35 cellular contexts compared by ENCODE assay signal in genomic region chr4:89519771-89520170, GRCh38.
"Had no signal": no experiment of that assay in that cellular context is flagged by ENCODE, and none has a peak within 500 bp of the region (broad histone marks: within the 10 kb centered on the region; RNA-seq: fewer than 3 reads in every experiment).

No MANE protein-coding gene starts in this region.

- ATAC-seq: activated CD4-positive, alpha-beta T cell treated with anti-CD3 and anti-CD28 coated beads for 36 hours; activated CD8-positive, alpha-beta memory T cell treated with anti-CD3 and anti-CD28 coated beads, Interleukin-2, amount 10 ng/mL, durations not matched to agents 7 days and 5 days; activated CD8-positive, alpha-beta T cell treated with anti-CD3 and anti-CD28 coated beads, Interleukin-2, amount 10 ng/mL, durations not matched to agents 7 days and 5 days; activated naive CD4-positive, alpha-beta T cell treated with anti-CD3 and anti-CD28 coated beads, Interleukin-2, amount 50 U/mL, for 72 hours; heart left ventricle; T-helper 17 cell had no signal

- H3K4me1 ChIP-seq: ascending aorta, breast epithelium, colonic mucosa, esophagus squamous epithelium, heart left ventricle had no signal

- FAIRE-seq: endometrium, endothelial cell of umbilical vein, frontal cortex had no signal

- H3K4me3 Mint-ChIP-seq: activated CD4-positive, alpha-beta memory T cell treated with anti-CD3 and anti-CD28 coated beads for 36 hours; activated CD4-positive, alpha-beta T cell treated with anti-CD3 and anti-CD28 coated beads for 36 hours; activated CD4-positive, alpha-beta T cell treated with anti-CD3 and anti-CD28 coated beads, Interleukin-2, amount 10 ng/mL, durations not matched to agents 24 days and 14 days; activated CD8-positive, alpha-beta memory T cell treated with anti-CD3 and anti-CD28 coated beads, Interleukin-2, amount 10 ng/mL, durations not matched to agents 7 days and 5 days; activated CD8-positive, alpha-beta T cell treated with anti-CD3 and anti-CD28 coated beads, Interleukin-2, amount 10 ng/mL, durations not matched to agents 7 days and 5 days; activated naive CD4-positive, alpha-beta T cell treated with anti-CD3 and anti-CD28 coated beads, Interleukin-2, amount 10 ng/mL, durations not matched to agents 7 days and 5 days; activated naive CD8-positive, alpha-beta T cell treated with anti-CD3 and anti-CD28 coated beads, Interleukin-2, amount 10 ng/mL, durations not matched to agents 7 days and 5 days; activated T-helper 1 cell treated with anti-CD3 and anti-CD28 coated beads, Interleukin-12 subunit alpha, Interleukin-12 subunit beta, Interleukin-2, Interleukin-4 antibody, amounts not matched to agents 30 ng/mL and 10 ng/mL and 1 ng/mL, durations not matched to agents 14 hours and 24 hours and 36 hours; brain; T-helper 17 cell; T-helper 2 cell treated with Interferon-gamma antibody and Interleukin-4, amounts not matched to agents 5 μg/mL and 100 μg/mL, for 36 hours had no signal

- H3K4me1 Mint-ChIP-seq: activated CD4-positive, alpha-beta T cell treated with anti-CD3 and anti-CD28 coated beads for 36 hours; activated CD4-positive, alpha-beta T cell treated with anti-CD3 and anti-CD28 coated beads, Interleukin-2, amount 10 ng/mL, durations not matched to agents 24 days and 14 days; activated CD8-positive, alpha-beta memory T cell treated with anti-CD3 and anti-CD28 coated beads, Interleukin-2, amount 10 ng/mL, durations not matched to agents 7 days and 5 days; activated naive CD4-positive, alpha-beta T cell treated with anti-CD3 and anti-CD28 coated beads, Interleukin-2, amount 10 ng/mL, durations not matched to agents 7 days and 5 days; activated naive CD8-positive, alpha-beta T cell treated with anti-CD3 and anti-CD28 coated beads, Interleukin-2, amount 10 ng/mL, durations not matched to agents 7 days and 5 days; brain; T-helper 17 cell had no signal

- DNase-seq: activated CD4-positive, alpha-beta memory T cell treated with anti-CD3 and anti-CD28 coated beads for 36 hours; activated CD4-positive, alpha-beta T cell treated with anti-CD3 and anti-CD28 coated beads for 36 hours; activated CD4-positive, alpha-beta T cell treated with anti-CD3 and anti-CD28 coated beads, Interleukin-2, amount 10 ng/mL, durations not matched to agents 24 days and 14 days; activated CD4-positive, CD25-positive, alpha-beta regulatory T cell; activated CD4-positive, CD25-positive, alpha-beta regulatory T cell treated with anti-CD3 and anti-CD28 coated beads, Interleukin-2, amount 50 U/mL, for 72 hours; activated CD8-positive, alpha-beta memory T cell treated with anti-CD3 and anti-CD28 coated beads, Interleukin-2, amount 10 ng/mL, durations not matched to agents 7 days and 5 days; activated CD8-positive, alpha-beta memory T cell treated with anti-CD3 and anti-CD28 coated beads, Interleukin-2, amount 50 U/mL, for 4 hours; activated CD8-positive, alpha-beta T cell treated with anti-CD3 and anti-CD28 coated beads, Interleukin-2, amount 10 ng/mL, durations not matched to agents 7 days and 5 days; activated gamma-delta T cell; activated naive CD4-positive, alpha-beta T cell; activated naive CD4-positive, alpha-beta T cell treated with anti-CD3 and anti-CD28 coated beads, Interleukin-2, amount 10 ng/mL, durations not matched to agents 7 days and 5 days; activated naive CD8-positive, alpha-beta T cell treated with anti-CD3 and anti-CD28 coated beads, Interleukin-2, amount 10 ng/mL, durations not matched to agents 7 days and 5 days; activated T-cell treated with anti-CD3 and anti-CD28 coated beads, Interleukin-2, amount 50 U/mL, for 1 hour; activated T-cell treated with anti-CD3 and anti-CD28 coated beads, Interleukin-2, amount 50 U/mL, for 48 hours; central memory CD4-positive, alpha-beta T cell; cerebellar nuclear complex; colonic mucosa; effector CD8-positive, alpha-beta T cell; esophagus squamous epithelium; foreskin fibroblast; heart left ventricle; T-helper 1 cell; T-helper 17 cell; T1000 had no signal

- H3K27ac ChIP-seq: ascending aorta, breast epithelium, cardiac muscle cell, colonic mucosa, epithelial cell of prostate, esophagus squamous epithelium, heart left ventricle had no signal

- H3K36me3 ChIP-seq: ascending aorta, breast epithelium, cardiac muscle cell, colonic mucosa, esophagus squamous epithelium, heart left ventricle had no signal

- H3K36me3 Mint-ChIP-seq: activated CD4-positive, alpha-beta memory T cell treated with anti-CD3 and anti-CD28 coated beads for 36 hours; activated CD8-positive, alpha-beta memory T cell treated with anti-CD3 and anti-CD28 coated beads, Interleukin-2, amount 10 ng/mL, durations not matched to agents 7 days and 5 days; activated naive CD4-positive, alpha-beta T cell treated with anti-CD3 and anti-CD28 coated beads, Interleukin-2, amount 10 ng/mL, durations not matched to agents 7 days and 5 days; activated naive CD4-positive, alpha-beta T cell treated with anti-CD3 and anti-CD28 coated beads, Interleukin-2, amount 50 U/mL, for 72 hours; activated naive CD8-positive, alpha-beta T cell treated with anti-CD3 and anti-CD28 coated beads, Interleukin-2, amount 10 ng/mL, durations not matched to agents 7 days and 5 days; brain had no signal

- H3K27ac Mint-ChIP-seq: activated CD4-positive, alpha-beta memory T cell treated with anti-CD3 and anti-CD28 coated beads for 36 hours; activated CD4-positive, alpha-beta T cell treated with anti-CD3 and anti-CD28 coated beads for 36 hours; activated CD4-positive, alpha-beta T cell treated with anti-CD3 and anti-CD28 coated beads, Interleukin-2, amount 10 ng/mL, durations not matched to agents 24 days and 14 days; activated CD8-positive, alpha-beta memory T cell treated with anti-CD3 and anti-CD28 coated beads, Interleukin-2, amount 10 ng/mL, durations not matched to agents 7 days and 5 days; activated CD8-positive, alpha-beta T cell treated with anti-CD3 and anti-CD28 coated beads, Interleukin-2, amount 10 ng/mL, durations not matched to agents 7 days and 5 days; activated naive CD4-positive, alpha-beta T cell treated with anti-CD3 and anti-CD28 coated beads, Interleukin-2, amount 10 ng/mL, durations not matched to agents 7 days and 5 days; activated naive CD4-positive, alpha-beta T cell treated with anti-CD3 and anti-CD28 coated beads, Interleukin-2, amount 50 U/mL, for 72 hours; activated naive CD8-positive, alpha-beta T cell treated with anti-CD3 and anti-CD28 coated beads, Interleukin-2, amount 10 ng/mL, durations not matched to agents 7 days and 5 days; activated T-helper 1 cell treated with anti-CD3 and anti-CD28 coated beads, Interleukin-12 subunit alpha, Interleukin-12 subunit beta, Interleukin-2, Interleukin-4 antibody, amounts not matched to agents 30 ng/mL and 10 ng/mL and 1 ng/mL, durations not matched to agents 14 hours and 24 hours and 36 hours; brain; T-helper 17 cell; T-helper 2 cell treated with Interferon-gamma antibody and Interleukin-4, amounts not matched to agents 5 μg/mL and 100 μg/mL, for 36 hours had no signal

- H3K27me3 ChIP-seq: ascending aorta, breast epithelium, cardiac muscle cell, colonic mucosa, esophagus squamous epithelium had no signal

- H3K9me3 Mint-ChIP-seq: activated CD4-positive, alpha-beta memory T cell treated with anti-CD3 and anti-CD28 coated beads for 36 hours; activated CD4-positive, alpha-beta T cell treated with anti-CD3 and anti-CD28 coated beads, Interleukin-2, amount 10 ng/mL, durations not matched to agents 24 days and 14 days; activated naive CD4-positive, alpha-beta T cell treated with anti-CD3 and anti-CD28 coated beads, Interleukin-2, amount 10 ng/mL, durations not matched to agents 7 days and 5 days; activated naive CD4-positive, alpha-beta T cell treated with anti-CD3 and anti-CD28 coated beads, Interleukin-2, amount 50 U/mL, for 72 hours; activated naive CD8-positive, alpha-beta T cell treated with anti-CD3 and anti-CD28 coated beads, Interleukin-2, amount 10 ng/mL, durations not matched to agents 7 days and 5 days; activated T-helper 1 cell treated with anti-CD3 and anti-CD28 coated beads, Interleukin-12 subunit alpha, Interleukin-12 subunit beta, Interleukin-2, Interleukin-4 antibody, amounts not matched to agents 30 ng/mL and 10 ng/mL and 1 ng/mL, durations not matched to agents 14 hours and 24 hours and 36 hours; brain; T-helper 2 cell treated with Interferon-gamma antibody and Interleukin-4, amounts not matched to agents 5 μg/mL and 100 μg/mL, for 36 hours had no signal

- H3K4me3 ChIP-seq: ascending aorta, breast epithelium, cardiac muscle cell, colonic mucosa, esophagus squamous epithelium, heart left ventricle had no signal

- H3K9me3 ChIP-seq: ascending aorta, breast epithelium, colonic mucosa, esophagus squamous epithelium, heart left ventricle had no signal
